ENCODE assay signal across 11 cellular contexts in genomic region chr11:17722000-17722643, GRCh38. TPM values are rescaled to one million over a fixed set of nuclear protein-coding genes. Genes with fewer than 3 reads are reported as not detected.
DNase-seq lines count a peak whose midpoint lies in the region; ATAC-seq, FAIRE-seq and TF ChIP-seq lines count a peak whose summit lies in the region.
"Had no signal": no experiment of that assay in that cellular context is flagged by ENCODE, and none has a peak within 500 bp of the region (broad histone marks: within the 10 kb centered on the region; RNA-seq: fewer than 3 reads in every experiment).

No MANE protein-coding gene starts in this region.

- H3K27ac Mint-ChIP-seq in activated naive CD4-positive, alpha-beta T cell treated with anti-CD3 and anti-CD28 coated beads for 36 hours = no peak overlapping the region

- no peak overlapping the region for H3K4ac ChIP-seq in neuronal stem cell (ENCODE audit: low read length)

- peak overlapping the region; percentile 69 for H3K4me2 ChIP-seq in A549
- H3K4me2 ChIP-seq in SK-N-SH = no peak overlapping the region
- no peak overlapping the region for H3K4me2 ChIP-seq in neuronal stem cell (ENCODE audit: insufficient read depth, low read length, poor library complexity, severe bottlenecking)

- H4K91ac ChIP-seq in neuronal stem cell (ENCODE audit: low read depth, low read length, poor library complexity) = no peak overlapping the region

- H3K9ac ChIP-seq in SK-N-SH (no peak overlapping the region), iPS-15b (ENCODE audit: low read depth, low read length) (no peak overlapping the region), neuronal stem cell (ENCODE audit: low read depth, low read length, poor library complexity) (no peak overlapping the region)

- H3K18ac ChIP-seq in neuronal stem cell (ENCODE audit: low read length) = no peak overlapping the region

- DNase-seq in A549 (ENCODE audit: low read depth in 1 of 2, low spot score in 1 of 2) = peak; percentile 48 to 56
- peak; percentile 70 for DNase-seq in SK-N-SH
- DNase-seq in neuronal stem cell (ENCODE audit: low spot score) = no peak
- no peak for DNase-seq in activated naive CD4-positive, alpha-beta T cell treated with anti-CD3 and anti-CD28 coated beads for 36 hours
- no peak for DNase-seq in superior temporal gyrus (ENCODE audit: extremely low spot score)
- DNase-seq: NCI-H1436 had no signal

- no peak overlapping the region for H2AFZ ChIP-seq in SK-N-SH (ENCODE audit: low read depth)
- no peak overlapping the region for H2AFZ ChIP-seq in neuronal stem cell (ENCODE audit: low read length)

- no peak overlapping the region for H3K14ac ChIP-seq in neuronal stem cell (ENCODE audit: low read length)

- peaks cover 54% of the 10 kb centered on the region for H3K27me3 ChIP-seq in SK-N-SH (ENCODE audit: insufficient read depth)
- H3K27me3 ChIP-seq in iPS-15b (ENCODE audit: control insufficient read depth, insufficient read depth, low read length) = peaks cover 94% of the 10 kb centered on the region
- H3K27me3 ChIP-seq in neuronal stem cell (ENCODE audit: control insufficient read depth in 3 of 3, insufficient read depth in 3 of 3, low read depth in 1 of 3, low read length in 3 of 3) = peaks cover 28 to 87% (median 62%) of the 10 kb centered on the region in 3 experiments

- H3K4me3 Mint-ChIP-seq in activated naive CD4-positive, alpha-beta T cell treated with anti-CD3 and anti-CD28 coated beads for 36 hours = no peak overlapping the region

- no peaks in the 10 kb centered on the region for H3K9me3 Mint-ChIP-seq in activated naive CD4-positive, alpha-beta T cell treated with anti-CD3 and anti-CD28 coated beads for 36 hours

- TF ChIP-seq POLR2A in A549 (IDR thresholded peaks at IDR 0.05; ENCODE audit: low read length) = no peak

- intact Hi-C loops in activated naive CD4-positive, alpha-beta T cell treated with anti-CD3 and anti-CD28 coated beads for 36 hours (cut with micrococcal nuclease) = loop anchor here (10.0 kb wide), 1 partner anchor 487 kb away; no protein-coding TSS in a partner anchor

- H3K79me1 ChIP-seq in neuronal stem cell (ENCODE audit: low read depth, low read length) = peaks cover 2% of the 10 kb centered on the region

- H3K23ac ChIP-seq in neuronal stem cell (ENCODE audit: low read depth, low read length, poor library complexity) = no peak overlapping the region

- H4K20me1 ChIP-seq in SK-N-SH (ENCODE audit: insufficient read depth) = no peaks in the 10 kb centered on the region

- H3K4me3 ChIP-seq in A549 = no peak overlapping the region
- H3K4me3 ChIP-seq in SK-N-SH (ENCODE audit: low read depth in 2 of 2, low read length in 1 of 2) = no peak overlapping the region
- H3K4me3 ChIP-seq in iPS-15b (ENCODE audit: low read depth, low read length) = peak overlapping the region; percentile 37
- H3K4me3 ChIP-seq in neuronal stem cell (ENCODE audit: low read length in 2 of 2) = no peak overlapping the region
- H3K4me3 ChIP-seq: HAP-1 had no signal

- H2BK5ac ChIP-seq in neuronal stem cell (ENCODE audit: low read length) = no peak overlapping the region

- TF ChIP-seq RAD21 in A549 (conservative IDR thresholded peaks at IDR 0.05 in 1 of 2, IDR thresholded peaks at IDR 0.05 in 1 of 2) (peak in 1 of 2 experiments; percentile 48; a peak in 2 of 5 replicates), SK-N-SH (IDR thresholded peaks at IDR 0.05; ENCODE audit: low read length) (peak; percentile 43)

- no peaks in the 10 kb centered on the region for H3K9me2 ChIP-seq in SK-N-SH

- no peak overlapping the region for H2AK5ac ChIP-seq in neuronal stem cell (ENCODE audit: low read depth, low read length)

- no peak for FAIRE-seq in A549 (lab: Jason Lieb, UNC)

- H3K79me2 ChIP-seq in SK-N-SH (ENCODE audit: insufficient read depth) = no peaks in the 10 kb centered on the region

- peak; percentile 39; the same call in 2 of the 3 replicates for TF ChIP-seq CTCF in A549 (IDR thresholded peaks at IDR 0.05)
- peak; percentile 30 for TF ChIP-seq CTCF in GM12873 (IDR thresholded peaks at IDR 0.05; ENCODE audit: insufficient read depth, low read depth, low read length, missing control alignments)
- peak; percentile 46; the same call in 1 of the 2 replicates for TF ChIP-seq CTCF in SK-N-SH (IDR thresholded peaks at IDR 0.05)

- peaks cover 38% of the 10 kb centered on the region for H3K27me3 Mint-ChIP-seq in activated naive CD4-positive, alpha-beta T cell treated with anti-CD3 and anti-CD28 coated beads for 36 hours (ENCODE audit: low read depth)

- CTCF ChIA-PET in A549 (lab: Yijun Ruan, JAX) (interaction anchor here (0.9 to 10.4 kb wide), 12 partner anchors 10 to 388 kb away, joined by 3 to 85 read pairs (median 4); partner anchors contain the start of gene KCNC1), SK-N-SH (lab: Yijun Ruan, JAX) (interaction anchor here (0.7 to 8.6 kb wide), 20 partner anchors 8 to 393 kb away, joined by 3 to 137 read pairs (median 3); partner anchors contain the start of gene KCNC1)
- CTCF ChIA-PET in activated naive CD4-positive, alpha-beta T cell treated with anti-CD3 and anti-CD28 coated beads for 36 hours (lab: Charles Lee) = interaction anchor here (5.3 kb wide), 1 partner anchor 8 kb away, joined by 30 read pairs; no protein-coding TSS in a partner anchor

- no peaks in the 10 kb centered on the region for H3K4me1 Mint-ChIP-seq in activated naive CD4-positive, alpha-beta T cell treated with anti-CD3 and anti-CD28 coated beads for 36 hours (ENCODE audit: low read depth)

- H4K8ac ChIP-seq in neuronal stem cell (ENCODE audit: low read depth, low read length) = no peak overlapping the region

- no peaks in the 10 kb centered on the region for H3K9me3 ChIP-seq in A549
- no peaks in the 10 kb centered on the region for H3K9me3 ChIP-seq in SK-N-SH
- H3K9me3 ChIP-seq in iPS-15b (ENCODE audit: control insufficient read depth, insufficient read depth, low read length) = no peaks in the 10 kb centered on the region
- peaks cover 0 to 1% of the 10 kb centered on the region in 2 donors for H3K9me3 ChIP-seq in neuronal stem cell (replicated peaks in 1 of 2; ENCODE audit: control insufficient read depth in 2 of 2, insufficient read depth in 1 of 2, low read depth in 1 of 2, low read length in 2 of 2)
- H3K9me3 ChIP-seq: HAP-1, thoracic aorta had no signal

- ATAC-seq in A549 (peak; percentile 12 to 70; a peak in 4 of 6 replicates), GM18498 (IDR thresholded peaks at IDR 0.05; ENCODE audit: unreplicated experiment) (no peak)

- POLR2A ChIA-PET in A549 (lab: Yijun Ruan, JAX) (no interaction called here), SK-N-SH (lab: Yijun Ruan, JAX) (interaction anchor here (0.6 kb wide), 1 partner anchor 9 kb away, joined by 3 read pairs; no protein-coding TSS in a partner anchor)

- H3K36me3 ChIP-seq in SK-N-SH (replicated peaks in 1 of 2; ENCODE audit: control insufficient read depth in 1 of 2, insufficient read depth in 2 of 2, low read length in 1 of 2) = no peaks in the 10 kb centered on the region
- H3K36me3 ChIP-seq in iPS-15b (ENCODE audit: control insufficient read depth, insufficient read depth, low read length) = no peaks in the 10 kb centered on the region
- H3K36me3 ChIP-seq in neuronal stem cell (replicated peaks in 1 of 2; ENCODE audit: control insufficient read depth in 2 of 2, insufficient read depth in 2 of 2, low read length in 2 of 2) = no peaks in the 10 kb centered on the region
- H3K36me3 ChIP-seq: HAP-1, thoracic aorta had no signal

- H2BK120ac ChIP-seq in neuronal stem cell (ENCODE audit: low read depth, low read length) = no peak overlapping the region

- no peaks in the 10 kb centered on the region for H3F3A ChIP-seq in SK-N-SH (replicated peaks; ENCODE audit: insufficient read depth)

- no peaks in the 10 kb centered on the region for H3K36me3 Mint-ChIP-seq in activated naive CD4-positive, alpha-beta T cell treated with anti-CD3 and anti-CD28 coated beads for 36 hours (ENCODE audit: low read depth)

- H3K27ac ChIP-seq in A549 (no peak overlapping the region), SK-N-SH (ENCODE audit: low read depth in 2 of 2, low read length in 1 of 2) (no peak overlapping the region), neuronal stem cell (replicated peaks; ENCODE audit: low read length) (no peak overlapping the region)
- H3K27ac ChIP-seq: thoracic aorta had no signal

- no peak overlapping the region for H2BK12ac ChIP-seq in neuronal stem cell (ENCODE audit: low read length)

- H3K4me1 ChIP-seq in A549 (peaks cover 15% of the 10 kb centered on the region; the same call in 2 of the 3 replicates), SK-N-SH (ENCODE audit: control insufficient read depth in 1 of 2, insufficient read depth in 2 of 2, low read depth in 1 of 2, low read length in 1 of 2) (peaks cover 0 to 6% of the 10 kb centered on the region in 2 experiments; a peak in 1 of 4 replicates), iPS-15b (ENCODE audit: control insufficient read depth, insufficient read depth, low read length) (peaks cover 3% of the 10 kb centered on the region), neuronal stem cell (ENCODE audit: control insufficient read depth in 2 of 2, insufficient read depth in 1 of 2, low read depth in 1 of 2, low read length in 2 of 2) (peaks cover 0 to 9% of the 10 kb centered on the region in 2 donors)
- H3K4me1 ChIP-seq: HAP-1 had no signal

- 8% methylated on average over 25 of the region's 25 CpGs for WGBS in A549 (ENCODE audit: missing lambda C conversion rate)
- 15% methylated on average over 24 of the region's 25 CpGs for WGBS in SK-N-SH (ENCODE audit: low lambda C conversion rate)
- WGBS in neuronal stem cell (ENCODE audit: extremely low coverage in 2 of 2, insufficient read length in 2 of 2, insufficient replicate concordance in 1 of 2), 2 donors = no CpG with 5 or more reads among the region's 25 CpGs

- no peak overlapping the region for H2BK15ac ChIP-seq in neuronal stem cell (ENCODE audit: low read length)

- TF ChIP-seq EP300 in A549 (IDR thresholded peaks at IDR 0.05) (no peak), SK-N-SH (IDR thresholded peaks at IDR 0.05; ENCODE audit: borderline replicate concordance in 1 of 2, low read depth in 1 of 2, low read length in 1 of 2) (no peak)

RNA-seq across cellular contexts. Expression of gene MYOD1, which starts 2.8 kb away (rescaled TPM):
- polyA plus RNA-seq in A549 (2011; rRNA removed) = not detected in 2 replicates
- polyA plus RNA-seq in A549 (2012; cell fraction: cytosol; rRNA removed) = not detected in 2 replicates
- polyA plus RNA-seq in A549 (2012; cell fraction: nucleus; rRNA removed) = 0.06 TPM in 1 of 2 replicates, not detected in the other
- polyA plus RNA-seq in A549 (2017; fragmentation: RNase III; extraction: RNeasy Plus Mini Kit Qiagen cat#74134 plus additional on column Dnase treatment) = not detected in 3 replicates
- polyA minus RNA-seq in A549 (2011; rRNA and poly(A)+ RNA removed) = not detected in 2 replicates
- not detected in 2 replicates for polyA plus RNA-seq in SK-N-SH (2012; rRNA removed)
- polyA plus RNA-seq in SK-N-SH (2012; cell fraction: cytosol; rRNA removed) = not detected in 2 replicates
- polyA plus RNA-seq in SK-N-SH (2012; cell fraction: nucleus; rRNA removed) = not detected in 2 replicates
- polyA plus RNA-seq in neuronal stem cell (2013, experiment 1 of 2) = not detected
- not detected for polyA plus RNA-seq in neuronal stem cell (2013, experiment 2 of 2)
- not detected for total RNA-seq in activated naive CD4-positive, alpha-beta T cell treated with anti-CD3 and anti-CD28 coated beads for 36 hours
- total RNA-seq: thoracic aorta had no signal

RNA-seq across cellular contexts. Expression of gene KCNC1, which starts 12.5 kb away (rescaled TPM):
- polyA plus RNA-seq in A549 (2011; rRNA removed) (not detected in 2 replicates), A549 (2017; fragmentation: RNase III; extraction: RNeasy Plus Mini Kit Qiagen cat#74134 plus additional on column Dnase treatment) (0.05 to 0.18 TPM (median 0.08 TPM) in 3 replicates), SK-N-SH (2012; rRNA removed) (0.13 and 0.18 TPM in 2 replicates)
- 0.01 and 0.08 TPM in 2 replicates for polyA plus RNA-seq in A549 (2012; cell fraction: cytosol; rRNA removed)
- 0.07 and 0.22 TPM in 2 replicates for polyA plus RNA-seq in A549 (2012; cell fraction: nucleus; rRNA removed)
- polyA minus RNA-seq in A549 (2011; rRNA and poly(A)+ RNA removed) = not detected in 2 replicates
- 0.09 and 0.14 TPM in 2 replicates for polyA plus RNA-seq in SK-N-SH (2012; cell fraction: cytosol; rRNA removed)
- 0.42 and 0.67 TPM in 2 replicates for polyA plus RNA-seq in SK-N-SH (2012; cell fraction: nucleus; rRNA removed)
- polyA plus RNA-seq in neuronal stem cell (2013, experiment 1 of 2) = 2.0 TPM
- polyA plus RNA-seq in neuronal stem cell (2013, experiment 2 of 2) = 1.9 TPM
- total RNA-seq in activated naive CD4-positive, alpha-beta T cell treated with anti-CD3 and anti-CD28 coated beads for 36 hours = not detected
- total RNA-seq: thoracic aorta had no signal

Comparison
In these comparisons a context has a peak if more than half of its experiments do, and no peak if none do; other contexts are left out.
1. DNase-seq: peak in A549 (2 of 2) and SK-N-SH (single experiment); none in neuronal stem cell (single experiment), activated naive CD4-positive, alpha-beta T cell treated with anti-CD3 and anti-CD28 coated beads for 36 hours (single experiment) and superior temporal gyrus (single experiment).
2. Of the 12 proteins assayed by ChIP-seq in both A549 and SK-N-SH: peak only in A549: none; only in SK-N-SH: none; in both: CTCF and SMC3; in neither: 9; mixed calls (peak in some experiments, not most) for 1.
3. Peak in every context shown above with its lines, with median percentiles within 50 percentile points of each other: CTCF ChIP-seq.